13 cellular contexts compared by ENCODE assay signal in the genomic region with DNA sequence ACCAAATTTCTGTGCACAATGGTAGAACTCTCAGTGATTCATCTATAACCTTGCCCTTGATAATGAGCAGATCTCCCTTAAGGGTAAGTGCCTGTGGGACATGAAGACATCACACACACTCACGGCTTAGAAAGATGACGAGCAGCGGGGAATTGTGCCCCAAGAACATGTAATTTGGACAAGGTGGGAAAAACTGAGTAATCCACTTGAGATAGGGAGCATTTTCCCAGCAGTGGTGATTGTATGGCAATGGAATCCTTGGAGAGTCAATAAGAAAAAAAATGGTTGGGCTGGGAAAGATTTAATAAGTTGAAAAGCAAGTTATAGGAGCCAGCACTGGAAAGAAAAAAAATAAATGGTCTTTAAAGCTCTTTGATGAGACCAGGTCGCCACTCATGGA.
A peak's percentile ranks its signal among the peaks of the same experiment; 100 is the strongest.
DNase-seq lines count a peak whose midpoint lies in the region; ATAC-seq and TF ChIP-seq lines count a peak whose summit lies in the region.
"Had no signal": no experiment of that assay in that cellular context is flagged by ENCODE, and none has a peak within 500 bp of the region (broad histone marks: within the 10 kb centered on the region; RNA-seq: fewer than 3 reads in every experiment).

No MANE protein-coding gene starts in this region.

- no peak overlapping the region for H3K4me3 Mint-ChIP-seq in progenitor cell of endocrine pancreas (ENCODE audit: low read depth)
- no peak overlapping the region for H3K4me3 Mint-ChIP-seq in activated CD4-positive, alpha-beta T cell treated with anti-CD3 and anti-CD28 coated beads for 36 hours
- H3K4me3 Mint-ChIP-seq: activated CD8-positive, alpha-beta T cell treated with anti-CD3 and anti-CD28 coated beads, Interleukin-2, amount 10 ng/mL, durations not matched to agents 7 days and 5 days; activated naive CD4-positive, alpha-beta T cell treated with anti-CD3 and anti-CD28 coated beads for 36 hours had no signal

- H3K36me3 Mint-ChIP-seq in progenitor cell of endocrine pancreas (ENCODE audit: insufficient read depth): peaks cover 10% of the 10 kb centered on the region
- H3K36me3 Mint-ChIP-seq in activated CD4-positive, alpha-beta T cell treated with anti-CD3 and anti-CD28 coated beads for 36 hours (ENCODE audit: low read depth): no peaks in the 10 kb centered on the region

- H3K4me3 ChIP-seq in fibroblast of villous mesenchyme (ENCODE audit: low read depth, low read length): no peak overlapping the region
- H3K4me3 ChIP-seq: prostate gland had no signal

- TF ChIP-seq CTCF in fibroblast of villous mesenchyme (IDR thresholded peaks at IDR 0.05; ENCODE audit: insufficient read depth, low read depth, low read length) (no peak), progenitor cell of endocrine pancreas (IDR thresholded peaks at IDR 0.05; ENCODE audit: unreplicated experiment) (no peak)

- H3K27ac Mint-ChIP-seq in progenitor cell of endocrine pancreas: peak overlapping the region; percentile 98
- H3K27ac Mint-ChIP-seq in activated CD4-positive, alpha-beta T cell treated with anti-CD3 and anti-CD28 coated beads for 36 hours: no peak overlapping the region
- H3K27ac Mint-ChIP-seq: activated CD8-positive, alpha-beta T cell treated with anti-CD3 and anti-CD28 coated beads, Interleukin-2, amount 10 ng/mL, durations not matched to agents 7 days and 5 days; activated naive CD4-positive, alpha-beta T cell treated with anti-CD3 and anti-CD28 coated beads for 36 hours had no signal

- intact Hi-C loops in activated CD4-positive, alpha-beta T cell treated with anti-CD3 and anti-CD28 coated beads for 36 hours (cut with DNase I, micrococcal nuclease): no loop called here

- peak; percentile 87 for DNase-seq in EH (ENCODE audit: low read depth)
- DNase-seq in amniotic epithelial cell (ENCODE audit: low read depth): peak; percentile 72
- peak; percentile 56 for DNase-seq in fibroblast of villous mesenchyme (ENCODE audit: low read depth)
- no peak for DNase-seq in progenitor cell of endocrine pancreas (ENCODE audit: low spot score, unreplicated experiment)
- no peak for DNase-seq in cerebellar nuclear complex (lab: John Stamatoyannopoulos, UW)
- DNase-seq in COLO668 (lab: John Stamatoyannopoulos, UW; ENCODE audit: unreplicated experiment): no peak
- no peak for DNase-seq in activated CD4-positive, alpha-beta T cell treated with anti-CD3 and anti-CD28 coated beads for 36 hours
- DNase-seq: activated CD8-positive, alpha-beta T cell treated with anti-CD3 and anti-CD28 coated beads, Interleukin-2, amount 10 ng/mL, durations not matched to agents 7 days and 5 days; activated naive CD4-positive, alpha-beta T cell treated with anti-CD3 and anti-CD28 coated beads for 36 hours; cortex of kidney had no signal

- peaks cover 6% of the 10 kb centered on the region for H3K9me3 Mint-ChIP-seq in progenitor cell of endocrine pancreas (ENCODE audit: low read depth)
- H3K9me3 Mint-ChIP-seq in activated CD4-positive, alpha-beta T cell treated with anti-CD3 and anti-CD28 coated beads for 36 hours (ENCODE audit: low read depth): no peaks in the 10 kb centered on the region
- H3K9me3 Mint-ChIP-seq: activated naive CD4-positive, alpha-beta T cell treated with anti-CD3 and anti-CD28 coated beads for 36 hours had no signal

- no peaks in the 10 kb centered on the region for H3K27me3 Mint-ChIP-seq in progenitor cell of endocrine pancreas
- H3K27me3 Mint-ChIP-seq in activated CD4-positive, alpha-beta T cell treated with anti-CD3 and anti-CD28 coated beads for 36 hours: peaks cover 13% of the 10 kb centered on the region

- POLR2A ChIA-PET in activated CD4-positive, alpha-beta T cell treated with anti-CD3 and anti-CD28 coated beads for 36 hours (lab: Charles Lee): no interaction called here

- peaks cover 69% of the 10 kb centered on the region for H3K4me1 Mint-ChIP-seq in progenitor cell of endocrine pancreas (ENCODE audit: low read depth)
- no peaks in the 10 kb centered on the region for H3K4me1 Mint-ChIP-seq in activated CD4-positive, alpha-beta T cell treated with anti-CD3 and anti-CD28 coated beads for 36 hours

- CTCF ChIA-PET in activated CD4-positive, alpha-beta T cell treated with anti-CD3 and anti-CD28 coated beads for 36 hours (lab: Charles Lee): no interaction called here

- no peak for ATAC-seq in HG02981 (IDR thresholded peaks at IDR 0.05; ENCODE audit: unreplicated experiment)
- ATAC-seq in activated CD4-positive, alpha-beta T cell treated with anti-CD3 and anti-CD28 coated beads for 36 hours: no peak
- ATAC-seq: activated CD8-positive, alpha-beta T cell treated with anti-CD3 and anti-CD28 coated beads, Interleukin-2, amount 10 ng/mL, durations not matched to agents 7 days and 5 days; foreskin keratinocyte had no signal

Comparison
In these comparisons a context has a peak if more than half of its experiments do, and no peak if none do; other contexts are left out.
1. DNase-seq: peak in EH (single experiment), amniotic epithelial cell (single experiment) and fibroblast of villous mesenchyme (single experiment); none in progenitor cell of endocrine pancreas (single experiment), cerebellar nuclear complex (0 of 2), COLO668 (single experiment) and activated CD4-positive, alpha-beta T cell treated with anti-CD3 and anti-CD28 coated beads for 36 hours (single experiment).